In the genomic region with DNA sequence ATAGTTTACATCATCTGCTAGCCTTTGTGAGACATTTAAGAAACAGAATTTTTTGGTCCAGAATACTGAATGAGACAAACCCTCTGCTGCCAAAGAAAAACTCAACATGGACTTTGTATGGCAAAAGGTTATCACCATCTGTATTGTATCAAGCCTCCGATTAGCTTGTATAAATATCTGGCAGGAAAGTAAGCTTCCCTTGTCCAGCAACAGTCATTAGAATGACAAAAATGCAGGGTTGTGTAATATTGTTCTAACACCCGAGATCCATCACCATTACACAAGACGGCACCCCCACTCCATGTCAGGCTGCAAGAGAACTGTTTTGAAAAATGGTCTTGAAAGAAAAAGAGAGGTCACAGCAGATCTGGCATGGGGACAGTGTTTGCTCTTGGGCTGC, we compare ENCODE assay signal across 13 cellular contexts. TPM values are rescaled to one million over a fixed set of nuclear protein-coding genes. Genes with fewer than 3 reads are reported as not detected.
DNase-seq lines count a peak whose midpoint lies in the region; ATAC-seq, FAIRE-seq and TF ChIP-seq lines count a peak whose summit lies in the region.
"Had no signal": no experiment of that assay in that cellular context is flagged by ENCODE, and none has a peak within 500 bp of the region (broad histone marks: within the 10 kb centered on the region; RNA-seq: fewer than 3 reads in every experiment).

No MANE protein-coding gene starts in this region.

- CTCF ChIA-PET in A549 (lab: Yijun Ruan, JAX), result interaction anchor here (0.6 kb wide), 1 partner anchor 362 kb away, joined by 3 read pairs; no protein-coding TSS in a partner anchor
- CTCF ChIA-PET in RWPE1 (lab: Yijun Ruan, JAX), result interaction anchor here (0.6 to 1.1 kb wide), 2 partner anchors 17 to 605 kb away, joined by 3 read pairs; no protein-coding TSS in a partner anchor
- CTCF ChIA-PET in GM10248 (lab: Yijun Ruan, JAX), result no interaction called here

- DNase-seq in A549 (ENCODE audit: low read depth in 1 of 2, low spot score in 1 of 2) (peak; percentile 9 to 61), RWPE1 (ENCODE audit: low spot score) (peak; percentile 69), fibroblast of pulmonary artery (ENCODE audit: low read depth) (peak; percentile 98), DMS 273 treated with DMSO at 0.1 percent for 48 hours (lab: John Stamatoyannopoulos, UW) (no peak), GM10248 (ENCODE audit: extremely low spot score) (no peak), NCI-H2081 (lab: John Stamatoyannopoulos, UW) (no peak), Ammon's horn (ENCODE audit: low spot score) (no peak)
- DNase-seq: activated CD4-positive, alpha-beta T cell treated with anti-CD3 and anti-CD28 coated beads, Interleukin-2, amount 10 ng/mL, durations not matched to agents 7 days and 5 days; AML-193; anterior cingulate cortex; SJCRH30 had no signal

- H3K4me3 Mint-ChIP-seq in nephron, result no peak overlapping the region
- H3K4me3 Mint-ChIP-seq: activated CD4-positive, alpha-beta T cell treated with anti-CD3 and anti-CD28 coated beads, Interleukin-2, amount 10 ng/mL, durations not matched to agents 7 days and 5 days had no signal

- H3K4me1 Mint-ChIP-seq in nephron, result peaks cover 20% of the 10 kb centered on the region
- H3K4me1 Mint-ChIP-seq: activated CD4-positive, alpha-beta T cell treated with anti-CD3 and anti-CD28 coated beads, Interleukin-2, amount 10 ng/mL, durations not matched to agents 7 days and 5 days had no signal

- H3K4me3 ChIP-seq in A549, result no peak overlapping the region
- H3K4me3 ChIP-seq in fibroblast of pulmonary artery (replicated peaks; ENCODE audit: low read depth, low read length), result no peak overlapping the region
- H3K4me3 ChIP-seq: prostate gland, SJCRH30 had no signal

- peak overlapping the region; percentile 68 for H3K4me2 ChIP-seq in A549

- peak overlapping the region; percentile 72 to 88 (median 79) for H3K27ac Mint-ChIP-seq in nephron
- H3K27ac Mint-ChIP-seq: activated CD4-positive, alpha-beta T cell treated with anti-CD3 and anti-CD28 coated beads, Interleukin-2, amount 10 ng/mL, durations not matched to agents 7 days and 5 days had no signal

- no peaks in the 10 kb centered on the region for H3K9me3 Mint-ChIP-seq in nephron
- H3K9me3 Mint-ChIP-seq: activated CD4-positive, alpha-beta T cell treated with anti-CD3 and anti-CD28 coated beads, Interleukin-2, amount 10 ng/mL, durations not matched to agents 7 days and 5 days had no signal

- H3K27ac ChIP-seq in A549 (peak overlapping the region; percentile 75 to 81), RWPE1 (peak overlapping the region; percentile 60)
- H3K27ac ChIP-seq: prostate gland, SJCRH30 had no signal

- peak; percentile 69 to 83; a peak in 3 of 5 replicates for TF ChIP-seq EP300 in A549 (IDR thresholded peaks at IDR 0.05)

- H3K4me1 ChIP-seq in A549, result peaks cover 42% of the 10 kb centered on the region
- H3K4me1 ChIP-seq: prostate gland, SJCRH30 had no signal

- no peaks in the 10 kb centered on the region for H3K9me3 ChIP-seq in A549
- H3K9me3 ChIP-seq: prostate gland, SJCRH30 had no signal

- ATAC-seq in A549, result peak; percentile 79 to 84

- FAIRE-seq in A549 (lab: Jason Lieb, UNC), result no peak

- H3K36me3 Mint-ChIP-seq in nephron (ENCODE audit: low read depth), result no peaks in the 10 kb centered on the region

- TF ChIP-seq CTCF in A549 (IDR thresholded peaks at IDR 0.05) (no peak), RWPE1 (conservative IDR thresholded peaks at IDR 0.05; ENCODE audit: low read depth) (no peak), fibroblast of pulmonary artery (IDR thresholded peaks at IDR 0.05; ENCODE audit: low read length, missing control alignments) (no peak), nephron (IDR thresholded peaks at IDR 0.05; ENCODE audit: unreplicated experiment in 3 of 3) (no peak), GM10248 (IDR thresholded peaks at IDR 0.05; ENCODE audit: control extremely low read depth, extremely low read depth, low read depth, missing control alignments) (no peak)

- no peaks in the 10 kb centered on the region for H3K27me3 Mint-ChIP-seq in nephron (ENCODE audit: low read depth)
- H3K27me3 Mint-ChIP-seq: activated CD4-positive, alpha-beta T cell treated with anti-CD3 and anti-CD28 coated beads, Interleukin-2, amount 10 ng/mL, durations not matched to agents 7 days and 5 days had no signal

- WGBS in A549 (ENCODE audit: missing lambda C conversion rate), result 3% methylated on average over 3 of the region's 3 CpGs

- TF ChIP-seq RAD21 in A549 (conservative IDR thresholded peaks at IDR 0.05 in 1 of 2, IDR thresholded peaks at IDR 0.05 in 1 of 2), result 0 out of 5 replicates have a peak, but pooled peaks of 1 of the 2 experiments have one; percentile 28

- TF ChIP-seq POLR2A in A549 (IDR thresholded peaks at IDR 0.05; ENCODE audit: low read length), result no peak

- POLR2A ChIA-PET in A549 (lab: Yijun Ruan, JAX), result interaction anchor here (1.2 kb wide), 1 partner anchor 299 kb away, joined by 4 read pairs; a partner anchor contains a TSS
- POLR2A ChIA-PET in RWPE1 (lab: Yijun Ruan, JAX; ENCODE audit: low non-redundant PET), result no interaction called here
- POLR2A ChIA-PET in GM10248 (lab: Yijun Ruan, JAX), result no interaction called here

TF ChIP-seq in A549, 52 proteins besides CTCF, POLR2A, EP300 and RAD21:
- TF ChIP-seq GATA3 (IDR thresholded peaks at IDR 0.05; ENCODE audit: borderline replicate concordance), result peak; percentile 74
- TF ChIP-seq RCOR1 (IDR thresholded peaks at IDR 0.05; ENCODE audit: low read depth, low read length), result no peak
- no peak for TF ChIP-seq MAFK (IDR thresholded peaks at IDR 0.05; ENCODE audit: partially characterized antibody)
- peak; percentile 76 to 77; a peak in 4 of 5 replicates for TF ChIP-seq JUN (IDR thresholded peaks at IDR 0.05)
- no peak for TF ChIP-seq TFCP2L1 (CRISPR knock-in tag; IDR thresholded peaks at IDR 0.05)
- no peak for TF ChIP-seq ZC3H11A (IDR thresholded peaks at IDR 0.05)
- no peak for TF ChIP-seq FOSB (CRISPR knock-in tag; IDR thresholded peaks at IDR 0.05)
- TF ChIP-seq JUNB (IDR thresholded peaks at IDR 0.05), result peak; percentile 46; the same call in 1 of the 2 replicates
- TF ChIP-seq, protein P1, sequence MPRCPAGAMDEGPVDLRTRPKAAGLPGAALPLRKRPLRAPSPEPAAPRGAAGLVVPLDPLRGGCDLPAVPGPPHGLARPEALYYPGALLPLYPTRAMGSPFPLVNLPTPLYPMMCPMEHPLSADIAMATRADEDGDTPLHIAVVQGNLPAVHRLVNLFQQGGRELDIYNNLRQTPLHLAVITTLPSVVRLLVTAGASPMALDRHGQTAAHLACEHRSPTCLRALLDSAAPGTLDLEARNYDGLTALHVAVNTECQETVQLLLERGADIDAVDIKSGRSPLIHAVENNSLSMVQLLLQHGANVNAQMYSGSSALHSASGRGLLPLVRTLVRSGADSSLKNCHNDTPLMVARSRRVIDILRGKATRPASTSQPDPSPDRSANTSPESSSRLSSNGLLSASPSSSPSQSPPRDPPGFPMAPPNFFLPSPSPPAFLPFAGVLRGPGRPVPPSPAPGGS (IDR thresholded peaks at IDR 0.05), result peak; percentile 79; the same call in 1 of the 3 replicates
- TF ChIP-seq, protein P2, sequence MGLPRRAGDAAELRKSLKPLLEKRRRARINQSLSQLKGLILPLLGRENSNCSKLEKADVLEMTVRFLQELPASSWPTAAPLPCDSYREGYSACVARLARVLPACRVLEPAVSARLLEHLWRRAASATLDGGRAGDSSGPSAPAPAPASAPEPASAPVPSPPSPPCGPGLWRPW (IDR thresholded peaks at IDR 0.05), result peak; percentile 84
- TF ChIP-seq, protein P3, sequence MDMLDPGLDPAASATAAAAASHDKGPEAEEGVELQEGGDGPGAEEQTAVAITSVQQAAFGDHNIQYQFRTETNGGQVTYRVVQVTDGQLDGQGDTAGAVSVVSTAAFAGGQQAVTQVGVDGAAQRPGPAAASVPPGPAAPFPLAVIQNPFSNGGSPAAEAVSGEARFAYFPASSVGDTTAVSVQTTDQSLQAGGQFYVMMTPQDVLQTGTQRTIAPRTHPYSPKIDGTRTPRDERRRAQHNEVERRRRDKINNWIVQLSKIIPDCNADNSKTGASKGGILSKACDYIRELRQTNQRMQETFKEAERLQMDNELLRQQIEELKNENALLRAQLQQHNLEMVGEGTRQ (IDR thresholded peaks at IDR 0.05), result no peak
- no peak for TF ChIP-seq CBX2 (IDR thresholded peaks at IDR 0.05; ENCODE audit: borderline replicate concordance, low read depth)
- TF ChIP-seq FOXS1 (CRISPR knock-in tag; IDR thresholded peaks at IDR 0.05), result no peak
- TF ChIP-seq CEBPB (IDR thresholded peaks at IDR 0.05), result peak; percentile 91 to 94
- TF ChIP-seq CBX8 (IDR thresholded peaks at IDR 0.05), result no peak
- no peak for TF ChIP-seq CHD2 (IDR thresholded peaks at IDR 0.05; ENCODE audit: low read length, partially characterized antibody)
- peak; percentile 26; the same call in 1 of the 3 replicates for TF ChIP-seq SMC3 (IDR thresholded peaks at IDR 0.05)
- TF ChIP-seq FOSL2 (IDR thresholded peaks at IDR 0.05), result no peak
- peak; percentile 33 for TF ChIP-seq FOSL2 (CRISPR knock-in tag; IDR thresholded peaks at IDR 0.05)
- no peak for TF ChIP-seq RFX5 (IDR thresholded peaks at IDR 0.05)

RNA-seq across cellular contexts. Expression of a gene that starts 23.6 kb away (rescaled TPM):
- polyA plus RNA-seq in A549 (2011; rRNA removed) (0.52 and 0.74 TPM in 2 replicates), A549 (2017; fragmentation: RNase III; extraction: RNeasy Plus Mini Kit Qiagen cat#74134 plus additional on column Dnase treatment) (1.5 TPM in 3 replicates)
- 0.05 TPM in 2 replicates for polyA plus RNA-seq in A549 (2012; cell fraction: cytosol; rRNA removed)
- polyA plus RNA-seq in A549 (2012; cell fraction: nucleus; rRNA removed), result 0.12 and 0.27 TPM in 2 replicates
- 1.6 and 1.8 TPM in 2 replicates for polyA minus RNA-seq in A549 (2011; rRNA and poly(A)+ RNA removed)

Comparison
In these comparisons a context has a peak if more than half of its experiments do, and no peak if none do; other contexts are left out.
1. DNase-seq: peak in A549 (2 of 2), RWPE1 (single experiment) and fibroblast of pulmonary artery (single experiment); none in DMS 273 treated with DMSO at 0.1 percent for 48 hours (single experiment), GM10248 (single experiment), NCI-H2081 (0 of 2) and Ammon's horn (single experiment).